Comparison of ENCODE assay signal across 9 cellular contexts in genomic region chr5:66945389-66946349, GRCh38.
DNase-seq lines count a peak whose midpoint lies in the region; ATAC-seq and TF ChIP-seq lines count a peak whose summit lies in the region.
"Had no signal": no experiment of that assay in that cellular context is flagged by ENCODE, and none has a peak within 500 bp of the region (broad histone marks: within the 10 kb centered on the region; RNA-seq: fewer than 3 reads in every experiment).

No MANE protein-coding gene starts in this region.

- no peak for TF ChIP-seq CTCF in epithelial cell of esophagus (IDR thresholded peaks at IDR 0.05; ENCODE audit: insufficient read depth, low read depth, low read length, missing control alignments)

- no peak overlapping the region for H3K4me3 ChIP-seq in epithelial cell of esophagus (ENCODE audit: low read length)

- no peak for TF ChIP-seq POLR2A in GM18505 (IDR thresholded peaks at IDR 0.05; ENCODE audit: borderline replicate concordance, extremely low read depth, insufficient read depth, insufficient read length)

- ATAC-seq in GM18505 (IDR thresholded peaks at IDR 0.05; ENCODE audit: unreplicated experiment): peak; percentile 95
- ATAC-seq in GM19468 (IDR thresholded peaks at IDR 0.05; ENCODE audit: extremely low read depth, unreplicated experiment): peak; percentile 46
- peak; percentile 80 for ATAC-seq in HG03196 (IDR thresholded peaks at IDR 0.05; ENCODE audit: unreplicated experiment)
- ATAC-seq: effector memory CD8-positive, alpha-beta T cell had no signal

- DNase-seq in epithelial cell of esophagus (ENCODE audit: low read depth) (peak; percentile 6), GM19240 (ENCODE audit: insufficient read length, low spot score) (no peak), mucosa of gallbladder (ENCODE audit: low spot score) (no peak), DMS153 (lab: John Stamatoyannopoulos, UW) (no peak), Ammon's horn (ENCODE audit: low spot score) (no peak)
- DNase-seq: effector memory CD8-positive, alpha-beta T cell had no signal
